In genomic region chr12:14367097-14367661, GRCh38 we compare ENCODE assay signal across 8 cellular contexts. TPM values are rescaled to one million over a fixed set of nuclear protein-coding genes. Genes with fewer than 3 reads are reported as not detected.
DNase-seq lines count a peak whose midpoint lies in the region; ATAC-seq and TF ChIP-seq lines count a peak whose summit lies in the region.

No MANE protein-coding gene starts in this region.

- TF ChIP-seq CTCF in esophagus muscularis mucosa (IDR thresholded peaks at IDR 0.05) = no peak

- H3K27me3 Mint-ChIP-seq in CD4-positive, alpha-beta memory T cell = no peaks in the 10 kb centered on the region

- H3K4me3 Mint-ChIP-seq in CD4-positive, alpha-beta memory T cell = peak overlapping the region; percentile 82 to 99 (median 92)

- peak overlapping the region; percentile 85 to 99 (median 96) for H3K27ac Mint-ChIP-seq in CD4-positive, alpha-beta memory T cell

- no peaks in the 10 kb centered on the region for H3K9me3 ChIP-seq in CD4-positive, alpha-beta memory T cell (ENCODE audit: control insufficient read depth in 1 of 2, low read length in 2 of 2)
- no peaks in the 10 kb centered on the region for H3K9me3 ChIP-seq in esophagus muscularis mucosa

- peaks cover 18 to 34% of the 10 kb centered on the region in 2 donors for H3K36me3 Mint-ChIP-seq in CD4-positive, alpha-beta memory T cell

- intact Hi-C loops in CD4-positive, alpha-beta memory T cell (cut with micrococcal nuclease) = loop anchor here (1.0 to 10.0 kb wide), 2 partner anchors 8 to 108 kb away; no protein-coding TSS in a partner anchor
- intact Hi-C loops in esophagus muscularis mucosa (cut with DNase I) = loop anchor here (5.0 to 10.0 kb wide), 3 partner anchors 48 to 408 kb away; a partner anchor contains a TSS

- CTCF ChIA-PET in CD4-positive, alpha-beta memory T cell (lab: Charles Lee; ENCODE audit: partially characterized antibody) = interaction anchor here (0.6 to 2.9 kb wide), 6 partner anchors 19 to 137 kb away, joined by 3 to 125 read pairs (median 32); no protein-coding TSS in a partner anchor

- peak; percentile 44 for ATAC-seq in GM18870 (IDR thresholded peaks at IDR 0.05; ENCODE audit: unreplicated experiment)
- ATAC-seq in HG03354 (IDR thresholded peaks at IDR 0.05; ENCODE audit: poor library complexity, severe bottlenecking, unreplicated experiment) = peak; percentile 52

- H3K27ac ChIP-seq in CD4-positive, alpha-beta memory T cell (ENCODE audit: low read depth, low read length) = peak overlapping the region; percentile 90
- peak overlapping the region; percentile 93 to 97 (median 95) for H3K27ac ChIP-seq in esophagus muscularis mucosa (replicated peaks in 1 of 4)

- H3K4me1 ChIP-seq in CD4-positive, alpha-beta memory T cell (ENCODE audit: insufficient read depth, low read length) = peaks cover 49% of the 10 kb centered on the region
- peaks cover 0 to 40% (median 36%) of the 10 kb centered on the region in 4 donors for H3K4me1 ChIP-seq in esophagus muscularis mucosa

- no peaks in the 10 kb centered on the region for H3K27me3 ChIP-seq in CD4-positive, alpha-beta memory T cell (ENCODE audit: insufficient read depth, low read length)
- H3K27me3 ChIP-seq in esophagus muscularis mucosa = no peaks in the 10 kb centered on the region

- no peaks in the 10 kb centered on the region for H3K36me3 ChIP-seq in CD4-positive, alpha-beta memory T cell (ENCODE audit: insufficient read depth, low read length)
- peaks cover 0 to 8% (median 0%) of the 10 kb centered on the region in 4 donors for H3K36me3 ChIP-seq in esophagus muscularis mucosa

- peak; percentile 54 to 79 (median 69) for DNase-seq in CD4-positive, alpha-beta memory T cell
- DNase-seq in SW 1271 (lab: John Stamatoyannopoulos, UW) = peak; percentile 33 to 81
- no peak for DNase-seq in esophagus muscularis mucosa (ENCODE audit: extremely low spot score)
- peak; percentile 55 for DNase-seq in pons (ENCODE audit: low spot score)
- no peak for DNase-seq in T1000 (lab: John Stamatoyannopoulos, UW)
- DNase-seq in NCI-H2171 (lab: John Stamatoyannopoulos, UW) = no peak

- no peak for TF ChIP-seq EP300 in esophagus muscularis mucosa (IDR thresholded peaks at IDR 0.05)

- peaks cover 0 to 7% (median under 1%) of the 10 kb centered on the region in 8 donors for H3K9me3 Mint-ChIP-seq in CD4-positive, alpha-beta memory T cell

- WGBS in esophagus muscularis mucosa = 23% methylated on average over 6 of the region's 6 CpGs

- TF ChIP-seq POLR2A in esophagus muscularis mucosa (IDR thresholded peaks at IDR 0.05; ENCODE audit: low read depth) = no peak

- peak overlapping the region; percentile 25 to 81 for H3K4me3 ChIP-seq in CD4-positive, alpha-beta memory T cell (ENCODE audit: low read length in 2 of 2)
- H3K4me3 ChIP-seq in esophagus muscularis mucosa = peak overlapping the region; percentile 68 to 81 (median 76)

- H3K4me1 Mint-ChIP-seq in CD4-positive, alpha-beta memory T cell = peaks cover 20 to 66% (median 40%) of the 10 kb centered on the region in 4 donors

- POLR2A ChIA-PET in CD4-positive, alpha-beta memory T cell (lab: Charles Lee; ENCODE audit: partially characterized antibody) = interaction anchor here (2.0 to 3.0 kb wide), 10 partner anchors 10 to 127 kb away, joined by 8 to 228 read pairs (median 30); no protein-coding TSS in a partner anchor

RNA-seq across cellular contexts. Expression of gene ATF7IP, which starts 1.7 kb away (rescaled TPM):
- total RNA-seq in CD4-positive, alpha-beta memory T cell = 100 to 1,000 TPM; 209 to 223 TPM
- polyA plus RNA-seq in CD4-positive, alpha-beta memory T cell = 100 to 1,000 TPM in 1 of 2 donors, 10 to 100 TPM in 1; 87.3 to 103 TPM
- total RNA-seq in esophagus muscularis mucosa = 10 to 100 TPM; 26.8 to 43.2 (median 32.8) TPM

Comparison
In these comparisons a context has a peak if more than half of its experiments do, and no peak if none do; other contexts are left out.
1. DNase-seq: peak in CD4-positive, alpha-beta memory T cell (5 of 5), SW 1271 (2 of 2) and pons (single experiment); none in esophagus muscularis mucosa (single experiment), T1000 (single experiment) and NCI-H2171 (single experiment).
2. RNA of gene ATF7IP, which starts 1.7 kb away (total RNA-seq): 209 to 223 TPM in CD4-positive, alpha-beta memory T cell; 26.8 to 43.2 TPM in esophagus muscularis mucosa; every median in the first group is over 4 times any median in the second.